8 cellular contexts compared by ENCODE assay signal in the genomic region with DNA sequence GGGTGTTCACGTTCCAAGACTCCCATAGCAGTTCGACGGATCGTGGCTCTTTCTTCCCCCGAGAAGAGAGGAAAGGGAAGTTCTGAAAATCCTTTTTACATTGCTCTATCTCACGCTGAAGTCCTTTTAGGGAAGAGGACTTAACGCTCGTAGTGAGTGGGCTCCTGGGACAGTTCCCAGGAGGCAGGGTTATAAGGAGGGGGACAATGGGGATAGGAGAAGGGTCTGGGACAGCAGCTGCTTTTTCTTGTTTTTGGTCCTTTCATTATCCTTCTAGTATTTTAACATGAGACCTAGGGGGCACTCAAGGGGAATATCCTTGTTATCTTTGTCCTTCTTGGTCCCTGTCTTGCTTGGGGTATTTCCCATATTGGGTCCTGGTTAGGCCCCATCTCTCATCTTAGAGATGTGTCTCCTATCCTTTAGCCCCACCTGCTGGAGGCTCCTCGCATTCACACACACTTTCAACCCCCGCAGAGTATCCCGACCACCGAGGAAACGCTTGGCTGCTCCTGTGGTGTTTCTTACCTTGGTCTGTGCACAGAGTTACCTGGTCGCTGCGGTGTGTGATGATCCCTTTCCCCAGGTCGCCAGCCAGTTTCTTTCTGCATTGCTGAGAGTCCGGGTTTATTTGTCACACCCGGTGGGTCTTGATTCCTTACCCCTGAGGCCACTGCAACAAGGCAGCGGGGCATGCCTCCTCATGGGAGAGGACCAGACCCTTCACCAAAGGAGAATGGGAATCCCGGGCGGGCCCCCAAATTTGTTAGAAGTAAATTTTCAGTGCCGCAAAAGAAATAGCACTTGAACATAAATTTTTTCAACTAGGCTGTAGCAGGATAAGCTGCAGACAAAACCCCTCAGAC. TPM values are rescaled to one million over a fixed set of nuclear protein-coding genes. Genes with fewer than 3 reads are reported as not detected.
DNase-seq lines count a peak whose midpoint lies in the region; ATAC-seq and TF ChIP-seq lines count a peak whose summit lies in the region.

No MANE protein-coding gene starts in this region.

- no peak overlapping the region for H3K27ac Mint-ChIP-seq in Calu3 (ENCODE audit: unreplicated experiment)

- H3K9me3 ChIP-seq in RWPE2 (ENCODE audit: severe bottlenecking) = no peaks in the 10 kb centered on the region

- CTCF ChIA-PET in Calu3 (lab: Charles Lee) = interaction anchor here (0.8 kb wide), 1 partner anchor 256 kb away, joined by 3 read pairs; no protein-coding TSS in a partner anchor

- no peaks in the 10 kb centered on the region for H3K36me3 ChIP-seq in RWPE2 (ENCODE audit: low read depth)

- ATAC-seq in GM19463 (IDR thresholded peaks at IDR 0.05; ENCODE audit: unreplicated experiment) = peak; percentile 98
- ATAC-seq in RWPE2 (ENCODE audit: low read depth) = peak; percentile 70; the same call in 2 of the 3 replicates

- no peak overlapping the region for H3K27ac ChIP-seq in RWPE2 (ENCODE audit: poor library complexity, severe bottlenecking)

- TF ChIP-seq CTCF in Calu3 (IDR thresholded peaks at IDR 0.05; ENCODE audit: unreplicated experiment) (peak; percentile 81), RWPE2 (IDR thresholded peaks at IDR 0.05; ENCODE audit: poor library complexity, severe bottlenecking) (peak; percentile 68)

- no peaks in the 10 kb centered on the region for H3K4me1 ChIP-seq in RWPE2 (ENCODE audit: insufficient read depth, poor library complexity, severe bottlenecking)

- H3K27me3 ChIP-seq in RWPE2 (ENCODE audit: insufficient read depth, poor library complexity, severe bottlenecking) = no peaks in the 10 kb centered on the region

- H3K36me3 Mint-ChIP-seq in Calu3 (ENCODE audit: insufficient read depth, unreplicated experiment) = no peaks in the 10 kb centered on the region

- no peaks in the 10 kb centered on the region for H3K9me3 Mint-ChIP-seq in Calu3 (ENCODE audit: low read depth, unreplicated experiment)

- no peak overlapping the region for H3K4me3 Mint-ChIP-seq in Calu3 (ENCODE audit: low read depth, unreplicated experiment)

- DNase-seq in Calu3 (peak; percentile 80), HS-5 (ENCODE audit: low read depth) (peak; percentile 24), RWPE2 (ENCODE audit: low spot score) (no peak), glomerular visceral epithelial cell (ENCODE audit: extremely low spot score) (peak; percentile 74), posterior vena cava (ENCODE audit: low spot score) (peak; percentile 86), cortex of kidney (lab: John Stamatoyannopoulos, UW) (no peak)
- DNase-seq in activated effector memory CD4-positive, alpha-beta T cell treated with Interleukin-2 at 50 U/mL for 16 hours = peak; percentile 3

- BruUV-seq in Calu3 (replicated peaks; lab: Mats Ljungman, UMichigan) = no TSS peak

- H3K4me3 ChIP-seq in RWPE2 (ENCODE audit: severe bottlenecking) = no peak overlapping the region

- H3K4me1 Mint-ChIP-seq in Calu3 (ENCODE audit: low read depth, unreplicated experiment) = no peaks in the 10 kb centered on the region

- no peaks in the 10 kb centered on the region for H3K27me3 Mint-ChIP-seq in Calu3 (ENCODE audit: unreplicated experiment)

- intact Hi-C loops in Calu3 (cut with micrococcal nuclease; ENCODE audit: unreplicated experiment) (loop anchor here (1.0 to 10.0 kb wide), 5 partner anchors 57 to 739 kb away; a partner anchor contains a TSS), posterior vena cava (cut with DNase I) (no loop called here)

RNA-seq across cellular contexts. Expression of a gene that starts 29.7 kb away (rescaled TPM):
- total RNA-seq in Calu3 (2022) (36.0 and 40.0 TPM in 2 replicates), posterior vena cava (10 to 100 TPM; 22.7 to 23.2 TPM)

Comparison
In these comparisons a context has a peak if more than half of its experiments do, and no peak if none do; other contexts are left out.
1. DNase-seq: peak in Calu3 (single experiment), HS-5 (single experiment), activated effector memory CD4-positive, alpha-beta T cell treated with Interleukin-2 at 50 U/mL for 16 hours (single experiment), glomerular visceral epithelial cell (single experiment) and posterior vena cava (single experiment); none in RWPE2 (single experiment) and cortex of kidney (single experiment).